Comparison of ENCODE assay signal across 2 cellular contexts in genomic region chr10:100859204-100859763, GRCh38.
TF ChIP-seq lines count a peak whose summit lies in the region.

No MANE protein-coding gene starts in this region.

TF ChIP-seq in SK-N-SH, 30 proteins besides CTCF, POLR2A, EP300 and RAD21:
- TF ChIP-seq REST (IDR thresholded peaks at IDR 0.05; ENCODE audit: low read depth, low read length) (peak; percentile 62), ZBTB33 (IDR thresholded peaks at IDR 0.05; ENCODE audit: borderline replicate concordance, low read depth) (no peak), GATA2 (CRISPR knock-in tag; IDR thresholded peaks at IDR 0.05) (0 out of 2 replicates have a peak, but pooled peaks have one; percentile 2)

TF ChIP-seq in SK-N-SH treated with all-trans-retinoic acid at 6 μM for 48 hours, 23 proteins besides CTCF, POLR2A, EP300 and RAD21 (continued from another document):
- TF ChIP-seq CSRNP3 (CRISPR knock-in tag; IDR thresholded peaks at IDR 0.05), result no peak
- TF ChIP-seq PATZ1 (CRISPR knock-in tag; IDR thresholded peaks at IDR 0.05; ENCODE audit: borderline replicate concordance), result no peak
- TF ChIP-seq BACH2 (CRISPR knock-in tag; IDR thresholded peaks at IDR 0.05; ENCODE audit: borderline replicate concordance), result no peak
- TF ChIP-seq ZNF565 (CRISPR knock-in tag; conservative IDR thresholded peaks at IDR 0.05; ENCODE audit: low read depth), result no peak
- TF ChIP-seq SNAI2 (CRISPR knock-in tag; IDR thresholded peaks at IDR 0.05), result no peak
- no peak for TF ChIP-seq CSDC2 (CRISPR knock-in tag; IDR thresholded peaks at IDR 0.05)
